In the genomic region with DNA sequence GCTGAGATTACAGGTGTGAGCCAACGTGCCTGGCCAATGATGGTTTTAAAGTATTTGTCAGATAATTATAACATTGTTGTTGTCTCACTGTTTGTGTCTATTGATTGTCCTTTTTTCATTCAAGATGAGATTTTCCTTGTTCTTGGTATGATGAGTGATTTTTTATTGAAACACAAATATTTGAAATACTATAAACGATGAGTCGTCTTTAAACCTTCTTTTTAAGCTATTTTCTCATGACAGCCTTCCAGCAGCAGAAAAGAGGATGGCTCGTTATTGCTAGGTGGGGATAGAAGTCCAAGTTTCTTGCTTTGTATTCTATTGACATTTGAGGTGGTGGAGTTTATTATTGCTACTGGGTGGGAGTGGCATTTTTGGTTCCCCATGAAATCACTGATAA, we compare ENCODE assay signal across 28 cellular contexts.
"Had no signal": no experiment of that assay in that cellular context is flagged by ENCODE, and none has a peak within 500 bp of the region (broad histone marks: within the 10 kb centered on the region; RNA-seq: fewer than 3 reads in every experiment).

No MANE protein-coding gene starts in this region.

- H3K4me1 ChIP-seq: colonic mucosa, esophagus muscularis mucosa, esophagus squamous epithelium, foreskin keratinocyte, gastrocnemius medialis, gastroesophageal sphincter, heart left ventricle, heart right ventricle had no signal

- ATAC-seq: effector memory CD8-positive, alpha-beta T cell; esophagus mucosa; foreskin keratinocyte; gastrocnemius medialis; gastroesophageal sphincter; heart left ventricle; heart right ventricle had no signal

- DNase-seq: colonic mucosa; cortex of kidney; dermis blood vessel endothelial cell; dorsolateral prefrontal cortex; effector CD4-positive, alpha-beta T cell; effector CD8-positive, alpha-beta T cell; effector memory CD4-positive, alpha-beta T cell; effector memory CD8-positive, alpha-beta T cell; endodermal cell; erythroblast; esophagus squamous epithelium; foreskin fibroblast; foreskin keratinocyte; foreskin melanocyte; gastrocnemius medialis; glutamatergic neuron; head of caudate nucleus; heart left ventricle; heart right ventricle had no signal

- H3K27ac ChIP-seq: colonic mucosa, coronary artery, dorsolateral prefrontal cortex, epithelial cell of prostate, esophagus muscularis mucosa, esophagus squamous epithelium, foreskin keratinocyte, gastrocnemius medialis, gastroesophageal sphincter, heart left ventricle, heart right ventricle had no signal

- H3K27me3 ChIP-seq: colonic mucosa, esophagus muscularis mucosa, esophagus squamous epithelium, foreskin keratinocyte, gastrocnemius medialis, gastroesophageal sphincter, heart left ventricle, heart right ventricle had no signal

- FAIRE-seq: colon, endometrium, endothelial cell of umbilical vein, frontal cortex had no signal

- H3K9me3 ChIP-seq: colonic mucosa, esophagus muscularis mucosa, esophagus squamous epithelium, gastrocnemius medialis, gastroesophageal sphincter had no signal

- H3K36me3 ChIP-seq: colonic mucosa, esophagus muscularis mucosa, esophagus squamous epithelium, gastrocnemius medialis, gastroesophageal sphincter, heart left ventricle, heart right ventricle had no signal

- H3K4me3 ChIP-seq: colonic mucosa, coronary artery, dorsolateral prefrontal cortex, esophagus muscularis mucosa, esophagus squamous epithelium, gastrocnemius medialis, gastroesophageal sphincter, heart left ventricle, heart right ventricle had no signal
